9 cellular contexts compared by ENCODE assay signal in the genomic region with DNA sequence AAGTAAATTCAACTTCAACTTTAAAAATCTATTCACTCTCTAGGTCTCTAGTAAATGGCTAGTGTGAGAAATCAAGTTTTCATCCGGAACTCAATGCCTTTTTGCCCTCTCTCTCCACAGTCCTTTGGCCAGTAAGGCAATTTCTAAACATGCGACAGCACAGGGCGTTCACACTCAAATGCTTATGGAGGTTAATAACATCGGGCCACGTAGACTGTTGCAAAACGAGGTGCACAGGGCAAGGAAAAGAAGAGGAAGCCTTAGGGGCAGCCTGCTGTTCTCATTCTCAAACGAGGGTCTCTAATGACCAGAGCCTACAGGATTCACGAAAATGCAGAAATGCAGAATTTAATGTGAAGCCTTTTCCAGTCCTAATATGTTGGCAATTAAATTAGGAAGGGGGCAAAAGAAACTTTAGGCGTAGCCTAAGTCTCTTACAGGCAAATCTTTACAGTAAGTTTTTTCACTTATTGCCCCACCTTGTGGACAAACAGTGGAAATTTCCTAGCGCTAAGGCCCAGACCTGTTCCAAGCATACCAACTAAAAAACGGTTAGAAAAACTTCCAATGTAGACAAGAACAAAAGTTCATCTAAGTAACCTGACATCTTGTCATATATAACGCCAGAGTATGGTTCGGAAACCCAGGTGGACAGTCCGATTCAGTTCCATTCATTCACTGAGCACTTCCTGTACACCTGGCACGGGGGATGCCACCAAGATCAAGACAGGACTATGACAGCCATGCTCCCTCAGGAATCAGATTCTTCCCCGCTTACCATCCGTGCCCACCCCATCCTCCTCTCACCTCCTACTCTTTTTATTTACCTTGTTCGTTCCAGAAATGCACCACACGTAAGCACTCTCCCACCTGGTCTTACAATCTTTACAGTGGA. TPM values are rescaled to one million over a fixed set of nuclear protein-coding genes. Genes with fewer than 3 reads are reported as not detected.
DNase-seq lines count a peak whose midpoint lies in the region; ATAC-seq and TF ChIP-seq lines count a peak whose summit lies in the region.
"Had no signal": no experiment of that assay in that cellular context is flagged by ENCODE, and none has a peak within 500 bp of the region (broad histone marks: within the 10 kb centered on the region; RNA-seq: fewer than 3 reads in every experiment).

No MANE protein-coding gene starts in this region.

- no peak overlapping the region for H3K4me2 ChIP-seq in neural cell (ENCODE audit: low read length)

- H3K79me2 ChIP-seq in neural cell (replicated peaks; ENCODE audit: insufficient read depth, low read length): no peaks in the 10 kb centered on the region

- peak; percentile 69 for TF ChIP-seq RAD21 in neural cell (conservative IDR thresholded peaks at IDR 0.05)

- peak; percentile 59 for TF ChIP-seq CTCF in LNCAP (IDR thresholded peaks at IDR 0.05)
- TF ChIP-seq CTCF in fibroblast of mammary gland (conservative IDR thresholded peaks at IDR 0.05; ENCODE audit: control insufficient read depth, insufficient read depth, low read depth, low read length): peak; percentile 76
- peak; percentile 75 for TF ChIP-seq CTCF in neural cell (IDR thresholded peaks at IDR 0.05; ENCODE audit: poor library complexity, severe bottlenecking)

- no peak for TF ChIP-seq EP300 in neural cell (conservative IDR thresholded peaks at IDR 0.05; ENCODE audit: poor library complexity, severe bottlenecking)

- peak; percentile 57 for ATAC-seq in GM21423 (IDR thresholded peaks at IDR 0.05; ENCODE audit: unreplicated experiment)

- DNase-seq in NCI-H146 (lab: John Stamatoyannopoulos, UW) (peak; percentile 16), NCI-H146 treated with DMSO at 0.1 percent for 48 hours (lab: John Stamatoyannopoulos, UW; ENCODE audit: unreplicated experiment) (no peak), T-helper 9 cell (peak; percentile 6), fibroblast of mammary gland (ENCODE audit: low read depth) (peak; percentile 76)
- no peak for DNase-seq in activated effector memory CD4-positive, alpha-beta T cell treated with anti-CD3 and anti-CD28 coated beads, Interleukin-2, amount 50 U/mL, for 16 hours

- H3K9me2 ChIP-seq in neural cell (ENCODE audit: insufficient read depth, low read length): no peaks in the 10 kb centered on the region

- H4K20me1 ChIP-seq in neural cell (ENCODE audit: insufficient read depth): no peaks in the 10 kb centered on the region

- no peaks in the 10 kb centered on the region for H3K36me3 ChIP-seq in neural cell (ENCODE audit: insufficient read depth, low read length)

- no peak overlapping the region for H3K9ac ChIP-seq in neural cell (ENCODE audit: low read length)

- H3K9me3 ChIP-seq in neural cell (ENCODE audit: low read length): no peaks in the 10 kb centered on the region

- no peak overlapping the region for H3K27ac ChIP-seq in neural cell (ENCODE audit: low read length)

- H2AFZ ChIP-seq in neural cell (ENCODE audit: low read depth, low read length): no peak overlapping the region

- peak overlapping the region; percentile 29 for H3K4me3 ChIP-seq in fibroblast of mammary gland (ENCODE audit: control insufficient read depth, low read depth, low read length)
- H3K4me3 ChIP-seq in neural cell (ENCODE audit: low read length): no peak overlapping the region

- no peaks in the 10 kb centered on the region for H3F3A ChIP-seq in neural cell (ENCODE audit: insufficient read depth, low read length, poor library complexity, severe bottlenecking)

- H3K27me3 ChIP-seq in neural cell (ENCODE audit: insufficient read depth, low read depth, low read length): no peaks in the 10 kb centered on the region

TF ChIP-seq in neural cell, 6 proteins besides CTCF, POLR2A, EP300 and RAD21:
- TF ChIP-seq TAF1 (IDR thresholded peaks at IDR 0.05; ENCODE audit: low read depth): no peak
- TF ChIP-seq SMC3 (conservative IDR thresholded peaks at IDR 0.05; ENCODE audit: poor library complexity): peak; percentile 82
- no peak for TF ChIP-seq REST (IDR thresholded peaks at IDR 0.05; ENCODE audit: borderline replicate concordance)

RNA-seq across cellular contexts. Expression of gene ZAR1L, which starts 5.1 kb away (rescaled TPM):
- polyA plus RNA-seq in neural cell: not detected in 2 replicates
- polyA minus RNA-seq in neural cell: not detected in 2 replicates
- polyA plus RNA-seq: esophagus had no signal

RNA-seq across cellular contexts. Expression of gene BRCA2, which starts 5.2 kb away (rescaled TPM):
- 0.11 and 0.32 TPM in 2 replicates for polyA plus RNA-seq in neural cell
- 0.97 and 1.9 TPM in 2 replicates for polyA minus RNA-seq in neural cell

Comparison
In these comparisons a context has a peak if more than half of its experiments do, and no peak if none do; other contexts are left out.
1. DNase-seq: peak in NCI-H146 (single experiment), T-helper 9 cell (single experiment) and fibroblast of mammary gland (single experiment); none in NCI-H146 treated with DMSO at 0.1 percent for 48 hours (single experiment) and activated effector memory CD4-positive, alpha-beta T cell treated with anti-CD3 and anti-CD28 coated beads, Interleukin-2, amount 50 U/mL, for 16 hours (single experiment).
2. Peak in every context shown above with its lines, with median percentiles within 50 percentile points of each other: CTCF ChIP-seq.